In genomic region chr1:201928266-201928665, GRCh38 we compare ENCODE assay signal across 25 cellular contexts. TPM values are rescaled to one million over a fixed set of nuclear protein-coding genes. Genes with fewer than 3 reads are reported as not detected.
DNase-seq lines count a peak whose midpoint lies in the region; ATAC-seq and TF ChIP-seq lines count a peak whose summit lies in the region.
"Had no signal": no experiment of that assay in that cellular context is flagged by ENCODE, and none has a peak within 500 bp of the region (broad histone marks: within the 10 kb centered on the region; RNA-seq: fewer than 3 reads in every experiment).

No MANE protein-coding gene starts in this region.

- no peaks in the 10 kb centered on the region for H3K9me3 Mint-ChIP-seq in chondrocyte (ENCODE audit: low read depth)
- H3K9me3 Mint-ChIP-seq: CD4-positive, alpha-beta T cell had no signal

- no peak for TF ChIP-seq CTCF in chondrocyte (IDR thresholded peaks at IDR 0.05)
- TF ChIP-seq CTCF in sigmoid colon (IDR thresholded peaks at IDR 0.05): no peak
- no peak for TF ChIP-seq CTCF in uterus (IDR thresholded peaks at IDR 0.05)
- TF ChIP-seq CTCF in brain microvascular endothelial cell (IDR thresholded peaks at IDR 0.05; ENCODE audit: low read depth, low read length, missing control alignments): no peak

- peak; percentile 80 for DNase-seq in NCI-H82 treated with DMSO at 0.1 percent for 48 hours (lab: John Stamatoyannopoulos, UW; ENCODE audit: unreplicated experiment)
- no peak for DNase-seq in chondrocyte (ENCODE audit: low spot score)
- DNase-seq in sigmoid colon: no peak
- no peak for DNase-seq in uterus
- DNase-seq in NCI-H226: no peak
- no peak for DNase-seq in brain microvascular endothelial cell
- DNase-seq: AML-193; CD4-positive, alpha-beta T cell; COR-L47; DMS 273 treated with DMSO at 0.1 percent for 48 hours; DMS79 treated with DMSO at 0.1 percent for 48 hours; GF-D8; HCEC 1CT; KG1; MG63; NCI-H1105 treated with DMSO at 0.1 percent for 48 hours; NCI-H1694 treated with DMSO at 0.1 percent for 48 hours; NCI-H2081; NCI-H2227 treated with DMSO at 0.1 percent for 48 hours; NCI-H510A; NCI-H69; SK-N-SH had no signal

- H3K9me3 ChIP-seq in sigmoid colon (no peaks in the 10 kb centered on the region), uterus (no peaks in the 10 kb centered on the region)
- H3K9me3 ChIP-seq: A549, MG63, SK-N-SH had no signal

- TF ChIP-seq POLR2A in sigmoid colon (IDR thresholded peaks at IDR 0.05) (no peak), uterus (IDR thresholded peaks at IDR 0.05) (no peak)

- H3K36me3 ChIP-seq in sigmoid colon (peaks cover 5 to 64% (median 29%) of the 10 kb centered on the region in 4 donors), uterus (no peaks in the 10 kb centered on the region), brain microvascular endothelial cell (replicated peaks) (no peaks in the 10 kb centered on the region)
- H3K36me3 ChIP-seq: BLaER1 treated with 17β-estradiol and CSF1 and Interleukin-3, amounts not matched to agents 10 nM and 100 nM; MG63 had no signal

- intact Hi-C loops in sigmoid colon (cut with DNase I): no loop called here
- intact Hi-C loops in uterus (cut with DNase I; ENCODE audit: low total_unique reads): no loop called here

- peaks cover 0 to 91% (median 69%) of the 10 kb centered on the region in 4 donors for H3K4me1 ChIP-seq in sigmoid colon
- H3K4me1 ChIP-seq in uterus: peaks cover 0 to 13% of the 10 kb centered on the region in 2 donors
- H3K4me1 ChIP-seq: A549; BLaER1 treated with 17β-estradiol and CSF1 and Interleukin-3, amounts not matched to agents 10 nM and 100 nM had no signal

- no peak for ATAC-seq in GM21447 (IDR thresholded peaks at IDR 0.05; ENCODE audit: unreplicated experiment)
- ATAC-seq: A549 had no signal

- TF ChIP-seq EP300 in sigmoid colon (IDR thresholded peaks at IDR 0.05): no peak

- H3K27ac ChIP-seq in sigmoid colon (peak overlapping the region; percentile 85 to 97 (median 90)), uterus (peak overlapping the region; percentile 75 to 78), brain microvascular endothelial cell (no peak overlapping the region)
- H3K27ac ChIP-seq: A549; BLaER1 treated with 17β-estradiol and CSF1 and Interleukin-3, amounts not matched to agents 10 nM and 100 nM had no signal

- in situ Hi-C loops in brain microvascular endothelial cell (cut with HindIII; ENCODE audit: low pct_ligation_motif_present, low sequenced_read_pairs): no loop called here

- no peak overlapping the region for H3K4me3 ChIP-seq in sigmoid colon
- no peak overlapping the region for H3K4me3 ChIP-seq in uterus
- no peak overlapping the region for H3K4me3 ChIP-seq in brain microvascular endothelial cell (ENCODE audit: low read depth, low read length)
- H3K4me3 ChIP-seq: A549; BLaER1 treated with 17β-estradiol and CSF1 and Interleukin-3, amounts not matched to agents 10 nM and 100 nM; MG63 had no signal

- H3K27me3 ChIP-seq in sigmoid colon (no peaks in the 10 kb centered on the region), uterus (no peaks in the 10 kb centered on the region), brain microvascular endothelial cell (replicated peaks) (no peaks in the 10 kb centered on the region)
- H3K27me3 ChIP-seq: BLaER1 treated with 17β-estradiol and CSF1 and Interleukin-3, amounts not matched to agents 10 nM and 100 nM; MG63 had no signal

- no peaks in the 10 kb centered on the region for H3K27me3 Mint-ChIP-seq in chondrocyte (ENCODE audit: low read depth)

- H3K4me1 Mint-ChIP-seq in chondrocyte (ENCODE audit: low read depth): peaks cover 13% of the 10 kb centered on the region

- peaks cover 5% of the 10 kb centered on the region for H3K36me3 Mint-ChIP-seq in chondrocyte (ENCODE audit: low read depth)

- no peak overlapping the region for H3K4me3 Mint-ChIP-seq in chondrocyte (ENCODE audit: unreplicated experiment)
- H3K4me3 Mint-ChIP-seq: CD4-positive, alpha-beta T cell had no signal

- H3K27ac Mint-ChIP-seq in chondrocyte (ENCODE audit: unreplicated experiment): peak overlapping the region; percentile 8
- H3K27ac Mint-ChIP-seq: CD4-positive, alpha-beta T cell had no signal

- WGBS in sigmoid colon, 2 donors: 89 to 92% methylated on average over 3 of the region's 3 CpGs

RNA-seq across cellular contexts. Expression of gene LMOD1, which starts 18.1 kb away (rescaled TPM):
- total RNA-seq in chondrocyte (17.7 to 83.6 TPM (median 80.5 TPM) in 3 replicates), sigmoid colon (1,000 to 10,000 TPM in 1 of 4 donors, 100 to 1,000 TPM in 3; 633 to 1,011 (median 785) TPM), uterus (100 to 1,000 TPM in 3 of 4 donors, 10 to 100 TPM in 1; 38.9 to 377 (median 147) TPM)
- polyA plus RNA-seq in sigmoid colon: 10 to 100 TPM in 2 of 3 donors, 1 to 10 TPM in 1; 4.9 to 75.0 (median 15.6) TPM
- total RNA-seq: CD4-positive, alpha-beta T cell had no signal
- polyA plus RNA-seq: A549 had no signal

RNA-seq across cellular contexts. Expression of gene TIMM17A, which starts 27.0 kb away (rescaled TPM):
- total RNA-seq in chondrocyte: 62.5 to 69.6 TPM (median 68.5 TPM) in 3 replicates
- total RNA-seq in sigmoid colon: 10 to 100 TPM; 23.3 to 56.7 (median 38.4) TPM
- polyA plus RNA-seq in sigmoid colon: 10 to 100 TPM; 48.6 to 71.4 (median 57.7) TPM
- 10 to 100 TPM; 18.7 to 34.9 (median 29.7) TPM for total RNA-seq in uterus

RNA-seq across cellular contexts. Expression of gene SHISA4, which starts 39.6 kb away (rescaled TPM):
- total RNA-seq in chondrocyte: 29.7 to 39.1 TPM (median 37.7 TPM) in 3 replicates
- 10 to 100 TPM; 12.7 to 23.7 (median 19.3) TPM for total RNA-seq in sigmoid colon
- 1 to 10 TPM; 3.5 to 6.1 (median 3.6) TPM for polyA plus RNA-seq in sigmoid colon
- 10 to 100 TPM in 2 of 4 donors, 1 to 10 TPM in 2; 2.1 to 52.8 (median 12.0) TPM for total RNA-seq in uterus

RNA-seq across cellular contexts. Expression of gene RNPEP, which starts 54.2 kb away (rescaled TPM):
- total RNA-seq in chondrocyte: 42.1 to 50.6 TPM (median 42.1 TPM) in 3 replicates
- total RNA-seq in sigmoid colon: 10 to 100 TPM; 23.9 to 38.5 (median 32.0) TPM
- 10 to 100 TPM; 59.1 to 86.5 (median 81.7) TPM for polyA plus RNA-seq in sigmoid colon
- total RNA-seq in uterus: 10 to 100 TPM; 17.9 to 64.8 (median 41.7) TPM
